ENCODE assay signal across 1 cellular context in the genomic region with DNA sequence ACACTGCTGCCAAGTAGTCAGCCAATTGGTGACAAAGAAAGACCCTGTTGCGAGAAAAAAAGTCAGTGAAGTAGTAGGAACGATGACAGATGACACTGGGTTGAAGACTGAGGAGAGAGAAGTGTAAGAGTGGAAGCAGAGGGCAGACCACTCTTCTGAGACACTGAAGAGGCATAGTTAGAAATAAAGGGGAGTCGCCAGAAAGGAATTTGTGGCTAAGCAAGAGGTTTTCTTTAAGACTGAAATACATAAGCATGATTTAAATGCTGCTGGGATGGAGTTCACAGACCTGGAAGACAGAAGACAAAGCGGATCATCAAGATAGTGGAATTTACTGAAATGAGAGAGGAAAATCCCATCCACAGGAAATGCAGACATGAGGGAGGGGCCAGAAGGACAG.
TF ChIP-seq lines count a peak whose summit lies in the region.

No MANE protein-coding gene starts in this region.

TF ChIP-seq in GM23338, 12 proteins besides CTCF, POLR2A, EP300 and RAD21 (continued from another document):
- TF ChIP-seq, protein P1, sequence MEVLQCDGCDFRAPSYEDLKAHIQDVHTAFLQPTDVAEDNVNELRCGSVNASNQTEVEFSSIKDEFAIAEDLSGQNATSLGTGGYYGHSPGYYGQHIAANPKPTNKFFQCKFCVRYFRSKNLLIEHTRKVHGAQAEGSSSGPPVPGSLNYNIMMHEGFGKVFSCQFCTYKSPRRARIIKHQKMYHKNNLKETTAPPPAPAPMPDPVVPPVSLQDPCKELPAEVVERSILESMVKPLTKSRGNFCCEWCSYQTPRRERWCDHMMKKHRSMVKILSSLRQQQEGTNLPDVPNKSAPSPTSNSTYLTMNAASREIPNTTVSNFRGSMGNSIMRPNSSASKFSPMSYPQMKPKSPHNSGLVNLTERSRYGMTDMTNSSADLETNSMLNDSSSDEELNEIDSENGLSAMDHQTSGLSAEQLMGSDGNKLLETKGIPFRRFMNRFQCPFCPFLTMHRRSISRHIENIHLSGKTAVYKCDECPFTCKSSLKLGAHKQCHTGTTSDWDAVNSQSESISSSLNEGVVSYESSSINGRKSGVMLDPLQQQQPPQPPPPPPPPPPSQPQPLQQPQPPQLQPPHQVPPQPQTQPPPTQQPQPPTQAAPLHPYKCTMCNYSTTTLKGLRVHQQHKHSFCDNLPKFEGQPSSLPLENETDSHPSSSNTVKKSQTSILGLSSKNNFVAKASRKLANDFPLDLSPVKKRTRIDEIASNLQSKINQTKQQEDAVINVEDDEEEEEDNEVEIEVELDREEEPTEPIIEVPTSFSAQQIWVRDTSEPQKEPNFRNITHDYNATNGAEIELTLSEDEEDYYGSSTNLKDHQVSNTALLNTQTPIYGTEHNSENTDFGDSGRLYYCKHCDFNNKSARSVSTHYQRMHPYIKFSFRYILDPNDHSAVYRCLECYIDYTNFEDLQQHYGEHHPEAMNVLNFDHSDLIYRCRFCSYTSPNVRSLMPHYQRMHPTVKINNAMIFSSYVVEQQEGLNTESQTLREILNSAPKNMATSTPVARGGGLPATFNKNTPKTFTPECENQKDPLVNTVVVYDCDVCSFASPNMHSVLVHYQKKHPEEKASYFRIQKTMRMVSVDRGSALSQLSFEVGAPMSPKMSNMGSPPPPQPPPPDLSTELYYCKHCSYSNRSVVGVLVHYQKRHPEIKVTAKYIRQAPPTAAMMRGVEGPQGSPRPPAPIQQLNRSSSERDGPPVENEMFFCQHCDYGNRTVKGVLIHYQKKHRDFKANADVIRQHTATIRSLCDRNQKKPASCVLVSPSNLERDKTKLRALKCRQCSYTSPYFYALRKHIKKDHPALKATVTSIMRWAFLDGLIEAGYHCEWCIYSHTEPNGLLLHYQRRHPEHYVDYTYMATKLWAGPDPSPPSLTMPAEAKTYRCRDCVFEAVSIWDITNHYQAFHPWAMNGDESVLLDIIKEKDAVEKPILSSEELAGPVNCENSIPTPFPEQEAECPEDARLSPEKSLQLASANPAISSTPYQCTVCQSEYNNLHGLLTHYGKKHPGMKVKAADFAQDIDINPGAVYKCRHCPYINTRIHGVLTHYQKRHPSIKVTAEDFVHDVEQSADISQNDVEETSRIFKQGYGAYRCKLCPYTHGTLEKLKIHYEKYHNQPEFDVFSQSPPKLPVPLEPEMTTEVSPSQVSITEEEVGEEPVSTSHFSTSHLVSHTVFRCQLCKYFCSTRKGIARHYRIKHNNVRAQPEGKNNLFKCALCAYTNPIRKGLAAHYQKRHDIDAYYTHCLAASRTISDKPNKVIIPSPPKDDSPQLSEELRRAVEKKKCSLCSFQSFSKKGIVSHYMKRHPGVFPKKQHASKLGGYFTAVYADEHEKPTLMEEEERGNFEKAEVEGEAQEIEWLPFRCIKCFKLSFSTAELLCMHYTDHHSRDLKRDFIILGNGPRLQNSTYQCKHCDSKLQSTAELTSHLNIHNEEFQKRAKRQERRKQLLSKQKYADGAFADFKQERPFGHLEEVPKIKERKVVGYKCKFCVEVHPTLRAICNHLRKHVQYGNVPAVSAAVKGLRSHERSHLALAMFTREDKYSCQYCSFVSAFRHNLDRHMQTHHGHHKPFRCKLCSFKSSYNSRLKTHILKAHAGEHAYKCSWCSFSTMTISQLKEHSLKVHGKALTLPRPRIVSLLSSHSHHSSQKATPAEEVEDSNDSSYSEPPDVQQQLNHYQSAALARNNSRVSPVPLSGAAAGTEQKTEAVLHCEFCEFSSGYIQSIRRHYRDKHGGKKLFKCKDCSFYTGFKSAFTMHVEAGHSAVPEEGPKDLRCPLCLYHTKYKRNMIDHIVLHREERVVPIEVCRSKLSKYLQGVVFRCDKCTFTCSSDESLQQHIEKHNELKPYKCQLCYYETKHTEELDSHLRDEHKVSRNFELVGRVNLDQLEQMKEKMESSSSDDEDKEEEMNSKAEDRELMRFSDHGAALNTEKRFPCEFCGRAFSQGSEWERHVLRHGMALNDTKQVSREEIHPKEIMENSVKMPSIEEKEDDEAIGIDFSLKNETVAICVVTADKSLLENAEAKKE (CRISPR knock-in tag; IDR thresholded peaks at IDR 0.05), result no peak
